ENCODE assay signal across 1 cellular context in genomic region chr12:44431647-44432352, GRCh38.
A peak's percentile ranks its signal among the peaks of the same experiment; 100 is the strongest.
TF ChIP-seq lines count a peak whose summit lies in the region.

No MANE protein-coding gene starts in this region.

TF ChIP-seq in GM12878, 131 proteins besides CTCF, POLR2A, EP300 and RAD21 (continued from another document and continues in another):
- peak; percentile 75 for TF ChIP-seq ZNF592 (IDR thresholded peaks at IDR 0.05)
- TF ChIP-seq WRNIP1 (IDR thresholded peaks at IDR 0.05; ENCODE audit: borderline replicate concordance, low read depth, low read length): no peak
- no peak for TF ChIP-seq CEBPZ (IDR thresholded peaks at IDR 0.05; ENCODE audit: low read depth, low read length)
- peak; percentile 16; the same call in 1 of the 2 replicates for TF ChIP-seq BMI1 (IDR thresholded peaks at IDR 0.05; ENCODE audit: borderline replicate concordance)
- peak; percentile 88 for TF ChIP-seq NFIC (IDR thresholded peaks at IDR 0.05; ENCODE audit: low read depth, low read length)
- no peak for TF ChIP-seq ZZZ3 (IDR thresholded peaks at IDR 0.05; ENCODE audit: control insufficient read depth, insufficient read length, low read depth)
- no peak for TF ChIP-seq SMAD1 (IDR thresholded peaks at IDR 0.05; ENCODE audit: low read depth, partially characterized antibody)
- peak; percentile 39 for TF ChIP-seq MEF2B (IDR thresholded peaks at IDR 0.05; ENCODE audit: partially characterized antibody, poor library complexity, severe bottlenecking)
- no peak for TF ChIP-seq YBX1 (IDR thresholded peaks at IDR 0.05)
- peak; percentile 65 for TF ChIP-seq RUNX3 (IDR thresholded peaks at IDR 0.05; ENCODE audit: low read length)
- peak; percentile 19; the same call in 1 of the 2 replicates for TF ChIP-seq ZNF24 (IDR thresholded peaks at IDR 0.05)
- TF ChIP-seq RAD51 (IDR thresholded peaks at IDR 0.05): no peak
- 0 out of 2 replicates have a peak, but pooled peaks have one; percentile 7 for TF ChIP-seq MLLT1 (IDR thresholded peaks at IDR 0.05)
- 0 out of 2 replicates have a peak, but pooled peaks have one; percentile 29 for TF ChIP-seq CREB1 (IDR thresholded peaks at IDR 0.05; ENCODE audit: low read depth)
- TF ChIP-seq IRF4 (IDR thresholded peaks at IDR 0.05; ENCODE audit: low read depth, low read length): peak; percentile 84
- no peak for TF ChIP-seq POLR2AphosphoS5 (IDR thresholded peaks at IDR 0.05; ENCODE audit: low read length)
- 0 out of 2 replicates have a peak, but pooled peaks have one; percentile 48 for TF ChIP-seq CBX5 (IDR thresholded peaks at IDR 0.05; ENCODE audit: low read depth)
- no peak for TF ChIP-seq KAT2A (conservative IDR thresholded peaks at IDR 0.05; ENCODE audit: control insufficient read depth, low read depth, low read length)
- TF ChIP-seq ETV6 (conservative IDR thresholded peaks at IDR 0.05 in 1 of 2, IDR thresholded peaks at IDR 0.05 in 1 of 2; ENCODE audit: borderline replicate concordance in 1 of 2, low read depth in 1 of 2): no peak
- TF ChIP-seq GABPA (IDR thresholded peaks at IDR 0.05; ENCODE audit: low read depth): no peak
- TF ChIP-seq CREM (IDR thresholded peaks at IDR 0.05; ENCODE audit: low read depth): peak; percentile 46; the same call in 1 of the 2 replicates
- TF ChIP-seq SMAD5 (IDR thresholded peaks at IDR 0.05; ENCODE audit: low read depth): no peak
- peak; percentile 35 to 39; a peak in 2 of 4 replicates for TF ChIP-seq BHLHE40 (IDR thresholded peaks at IDR 0.05; ENCODE audit: borderline replicate concordance in 1 of 2, low read depth in 2 of 2, low read length in 1 of 2)
- peak; percentile 73 for TF ChIP-seq IKZF1 (conservative IDR thresholded peaks at IDR 0.05)
- no peak for TF ChIP-seq MAX (IDR thresholded peaks at IDR 0.05; ENCODE audit: low read depth, low read length)
- TF ChIP-seq FOXM1 (IDR thresholded peaks at IDR 0.05; ENCODE audit: low read depth, low read length): peak; percentile 71; the same call in 1 of the 2 replicates
- peak; percentile 74 for TF ChIP-seq RELB (IDR thresholded peaks at IDR 0.05; ENCODE audit: low read depth)
- TF ChIP-seq STAT3 (IDR thresholded peaks at IDR 0.05; ENCODE audit: low read depth, low read length): 0 out of 2 replicates have a peak, but pooled peaks have one; percentile 49
- TF ChIP-seq RCOR1 (conservative IDR thresholded peaks at IDR 0.05; ENCODE audit: low read depth, low read length): no peak
- no peak for TF ChIP-seq RB1 (IDR thresholded peaks at IDR 0.05; ENCODE audit: borderline replicate concordance)
- TF ChIP-seq SMARCA5 (IDR thresholded peaks at IDR 0.05): no peak
- TF ChIP-seq E2F8 (IDR thresholded peaks at IDR 0.05; ENCODE audit: low read depth, partially characterized antibody): no peak
- no peak for TF ChIP-seq BCLAF1 (IDR thresholded peaks at IDR 0.05)
- no peak for TF ChIP-seq ELK1 (IDR thresholded peaks at IDR 0.05; ENCODE audit: low read depth, low read length)
- no peak for TF ChIP-seq ZBTB40 (IDR thresholded peaks at IDR 0.05; ENCODE audit: borderline replicate concordance)
